ENCODE assay signal across 23 cellular contexts in genomic region chrX:154519389-154519788, GRCh38.
"Had no signal": no experiment of that assay in that cellular context is flagged by ENCODE, and none has a peak within 500 bp of the region (broad histone marks: within the 10 kb centered on the region; RNA-seq: fewer than 3 reads in every experiment).

No MANE protein-coding gene starts in this region.

- H3K9me3 ChIP-seq: colonic mucosa, esophagus squamous epithelium, gastrocnemius medialis, left lung, lower lobe of right lung had no signal

- ATAC-seq: esophagus mucosa, gastrocnemius medialis, heart right ventricle, left cardiac atrium, left lung, left ventricle myocardium superior, lower lobe of right lung had no signal

- H3K36me3 ChIP-seq: colonic mucosa, esophagus squamous epithelium, gastrocnemius medialis, heart right ventricle, left lung, lower lobe of right lung had no signal

- H3K27me3 Mint-ChIP-seq: dendritic cell treated with granulocyte-macrophage colony-stimulating factor and Interleukin-4, amounts not matched to agents 40 ng/mL and 50 ng/mL, for 4 days; naive B cell had no signal

- DNase-seq: colonic mucosa; cortex of kidney; effector CD8-positive, alpha-beta T cell; esophagus squamous epithelium; foreskin fibroblast; foreskin melanocyte; gastrocnemius medialis; glutamatergic neuron; head of caudate nucleus; heart right ventricle; hippocampal formation; left cardiac atrium; left lung; left ventricle myocardium superior; lower lobe of right lung; mesenchymal stem cell; midbrain; naive B cell had no signal

- H3K27ac Mint-ChIP-seq: dendritic cell treated with granulocyte-macrophage colony-stimulating factor and Interleukin-4, amounts not matched to agents 40 ng/mL and 50 ng/mL, for 4 days; naive B cell had no signal

- H3K9me3 Mint-ChIP-seq: dendritic cell treated with granulocyte-macrophage colony-stimulating factor and Interleukin-4, amounts not matched to agents 40 ng/mL and 50 ng/mL, for 4 days had no signal

- H3K36me3 Mint-ChIP-seq: naive B cell had no signal

- H3K4me3 ChIP-seq: colonic mucosa, esophagus squamous epithelium, gastrocnemius medialis, heart right ventricle, left lung, lower lobe of right lung had no signal

- H3K27me3 ChIP-seq: colonic mucosa, esophagus squamous epithelium, gastrocnemius medialis, left lung had no signal

- FAIRE-seq: endothelial cell of umbilical vein, islet of Langerhans, keratinocyte had no signal

- H3K4me1 ChIP-seq: colonic mucosa had no signal

- H3K27ac ChIP-seq: colonic mucosa, esophagus squamous epithelium, gastrocnemius medialis, heart right ventricle, left lung, lower lobe of right lung had no signal

- H3K4me3 Mint-ChIP-seq: dendritic cell treated with granulocyte-macrophage colony-stimulating factor and Interleukin-4, amounts not matched to agents 40 ng/mL and 50 ng/mL, for 4 days had no signal
